Comparison of ENCODE assay signal across 21 cellular contexts in genomic region chr15:94186770-94187331, GRCh38. TPM values are rescaled to one million over a fixed set of nuclear protein-coding genes. Genes with fewer than 3 reads are reported as not detected.
DNase-seq lines count a peak whose midpoint lies in the region; ATAC-seq, FAIRE-seq and TF ChIP-seq lines count a peak whose summit lies in the region.
"Had no signal": no experiment of that assay in that cellular context is flagged by ENCODE, and none has a peak within 500 bp of the region (broad histone marks: within the 10 kb centered on the region; RNA-seq: fewer than 3 reads in every experiment).

No MANE protein-coding gene starts in this region.

- POLR2A ChIA-PET in H1 (lab: Charles Lee; ENCODE audit: partially characterized antibody) = no interaction called here

- no peak for FAIRE-seq in H1 (lab: Jason Lieb, UNC)
- FAIRE-seq: GM12892, HepG2 had no signal

- no peak overlapping the region for H3K18ac ChIP-seq in H1 (ENCODE audit: extremely low read depth, low read length)

- no peak overlapping the region for H3K9ac ChIP-seq in H1 (replicated peaks in 1 of 4; ENCODE audit: extremely low read depth in 1 of 4, low read depth in 3 of 4, low read length in 3 of 4)

- no peaks in the 10 kb centered on the region for H3K79me1 ChIP-seq in H1 (ENCODE audit: low read depth, low read length)

- no peak for TF ChIP-seq RAD21 in H1 (IDR thresholded peaks at IDR 0.05 in 1 of 2, conservative IDR thresholded peaks at IDR 0.05 in 1 of 2; ENCODE audit: low read depth in 2 of 2, low read length in 2 of 2)

- H2BK5ac ChIP-seq in H1 (ENCODE audit: low read depth, low read length) = no peak overlapping the region

- no peak overlapping the region for H3K4ac ChIP-seq in H1 (replicated peaks; ENCODE audit: insufficient read length, low read depth, low read length)

- no peak for TF ChIP-seq EP300 in H1 (IDR thresholded peaks at IDR 0.05; ENCODE audit: borderline replicate concordance in 1 of 2, low read depth in 2 of 2, low read length in 2 of 2)

- H3K27me3 ChIP-seq in H1 (replicated peaks in 1 of 4; ENCODE audit: control insufficient read depth in 3 of 4, extremely low read depth in 1 of 4, insufficient read depth in 3 of 4, low read length in 3 of 4) = no peaks in the 10 kb centered on the region

- H2AK5ac ChIP-seq in H1 (ENCODE audit: low read depth, low read length) = no peak overlapping the region

- H3K9me3 ChIP-seq in H1 (ENCODE audit: insufficient read depth in 2 of 2, low read depth in 1 of 2, low read length in 1 of 2) = no peaks in the 10 kb centered on the region
- H3K9me3 ChIP-seq: Caco-2 had no signal

- H4K8ac ChIP-seq in H1 (ENCODE audit: extremely low read depth, insufficient read depth, low read length) = no peak overlapping the region

- H3K27ac ChIP-seq in H1 (ENCODE audit: low read depth, low read length) = no peak overlapping the region

- no peak overlapping the region for H3K14ac ChIP-seq in H1 (ENCODE audit: insufficient read length)

- 84% methylated on average over 4 of the region's 4 CpGs; no CpG with 5 or more reads in 1 of the 2 experiments for WGBS in H1 (ENCODE audit: extremely low coverage in 1 of 2, insufficient coverage in 1 of 2, insufficient read length in 1 of 2, insufficient replicate concordance in 2 of 2, low coverage in 1 of 2, low lambda C conversion rate in 2 of 2, missing lambda C conversion rate in 1 of 2), 2 experiments

- no peaks in the 10 kb centered on the region for H4K20me1 ChIP-seq in H1 (replicated peaks in 1 of 2; ENCODE audit: control insufficient read depth in 1 of 2, insufficient read depth in 2 of 2, low read length in 2 of 2)

- no peaks in the 10 kb centered on the region for H3K36me3 ChIP-seq in H1 (ENCODE audit: control insufficient read depth in 2 of 4, insufficient read depth in 4 of 4, low read length in 3 of 4)

- no peak overlapping the region for H4K5ac ChIP-seq in H1 (ENCODE audit: insufficient read length, low read depth, low read length)

- H3K4me2 ChIP-seq in H1 (ENCODE audit: insufficient read depth in 1 of 2, low read depth in 2 of 2, low read length in 2 of 2) = no peak overlapping the region

- H3K23me2 ChIP-seq in H1 (ENCODE audit: low read depth, low read length) = no peaks in the 10 kb centered on the region

- intact Hi-C loops in cardiac septum (cut with DNase I) = no loop called here

- ATAC-seq in GM19463 (IDR thresholded peaks at IDR 0.05; ENCODE audit: unreplicated experiment) = peak; percentile 51
- ATAC-seq in HG02588 (IDR thresholded peaks at IDR 0.05; ENCODE audit: unreplicated experiment) = no peak
- ATAC-seq: HepG2, Right ventricle myocardium inferior had no signal

- TF ChIP-seq CTCF in H1 (IDR thresholded peaks at IDR 0.05; ENCODE audit: control extremely low read depth in 1 of 3, insufficient read depth in 1 of 3, low read depth in 1 of 3, low read length in 3 of 3) = no peak

- peak overlapping the region; percentile 96 for H2AFZ ChIP-seq in H1 (ENCODE audit: low read length)

- no peak for TF ChIP-seq POLR2A in H1 (IDR thresholded peaks at IDR 0.05; ENCODE audit: control extremely low read depth in 1 of 2, low read depth in 2 of 2, low read length in 2 of 2)

- no peak overlapping the region for H2BK120ac ChIP-seq in H1 (replicated peaks; ENCODE audit: low read depth, low read length)

- H2BK12ac ChIP-seq in H1 (ENCODE audit: low read depth, low read length) = no peak overlapping the region

- H4K91ac ChIP-seq in H1 (replicated peaks; ENCODE audit: insufficient read length, low read length) = no peak overlapping the region

- no peak overlapping the region for H3K4me3 ChIP-seq in H1 (ENCODE audit: extremely low read depth in 1 of 4, insufficient read depth in 2 of 4, low read depth in 3 of 4, low read length in 4 of 4)

- no peak overlapping the region for H2BK15ac ChIP-seq in H1 (ENCODE audit: low read length)

- peaks cover 0 to 4% (median 0%) of the 10 kb centered on the region in 4 experiments; a peak in 1 of 7 replicates for H3K4me1 ChIP-seq in H1 (replicated peaks in 1 of 4; ENCODE audit: control insufficient read depth in 3 of 4, insufficient read depth in 4 of 4, low read length in 3 of 4)
- H3K4me1 ChIP-seq: Caco-2 had no signal

- H3K79me2 ChIP-seq in H1 (ENCODE audit: control insufficient read depth in 1 of 2, insufficient read depth in 2 of 2, low read length in 2 of 2) = no peaks in the 10 kb centered on the region

- no peak overlapping the region for H3K56ac ChIP-seq in H1 (replicated peaks; ENCODE audit: insufficient read length, low read depth, low read length)

- H3K23ac ChIP-seq in H1 (ENCODE audit: insufficient read length) = no peak overlapping the region

- CTCF ChIA-PET in H1 (lab: Charles Lee; ENCODE audit: partially characterized antibody) = interaction anchor here (1.6 kb wide), 1 partner anchor 23 kb away, joined by 5 read pairs; no protein-coding TSS in a partner anchor

- DNase-seq in CD1c-positive myeloid dendritic cell (ENCODE audit: extremely low spot score) = peak; percentile 23
- peak; percentile 41 for DNase-seq in NCI-H146 (lab: John Stamatoyannopoulos, UW)
- DNase-seq in H1 (ENCODE audit: low read depth in 1 of 2, low spot score in 2 of 2) = no peak
- no peak for DNase-seq in NCI-H510A (lab: John Stamatoyannopoulos, UW)
- no peak for DNase-seq in cardiac septum (ENCODE audit: low spot score)
- DNase-seq: Caco-2; CD4-positive, alpha-beta T cell; DMS153; KBM-7; NCI-H1105 treated with DMSO at 0.1 percent for 48 hours; NCI-H1930; NCI-H226; NCI-H526 treated with DMSO at 0.1 percent for 48 hours; NK-92 treated with Interleukin-12 subunit alpha and Interleukin-12 subunit beta, amount 100 ng/mL, for 24 hours; SW 1271 had no signal

- no peak overlapping the region for H2BK20ac ChIP-seq in H1 (ENCODE audit: low read length)

TF ChIP-seq in H1, 55 proteins besides CTCF, POLR2A, EP300 and RAD21 (continues in another document):
- TF ChIP-seq TCF12 (IDR thresholded peaks at IDR 0.05; ENCODE audit: low read depth, low read length) = no peak
- no peak for TF ChIP-seq TBP (IDR thresholded peaks at IDR 0.05; ENCODE audit: low read depth, low read length)
- TF ChIP-seq KDM5A (IDR thresholded peaks at IDR 0.05; ENCODE audit: low read length) = no peak
- no peak for TF ChIP-seq CHD1 (IDR thresholded peaks at IDR 0.05; ENCODE audit: low read depth, low read length)
- no peak for TF ChIP-seq TAF1 (IDR thresholded peaks at IDR 0.05; ENCODE audit: low read depth, low read length)
- no peak for TF ChIP-seq NRF1 (IDR thresholded peaks at IDR 0.05; ENCODE audit: low read depth, low read length)
- TF ChIP-seq ASH2L (IDR thresholded peaks at IDR 0.05; ENCODE audit: low read length) = no peak
- TF ChIP-seq CTBP2 (IDR thresholded peaks at IDR 0.05; ENCODE audit: borderline replicate concordance, insufficient read depth, insufficient read length, low read length) = no peak
- TF ChIP-seq, protein P1, sequence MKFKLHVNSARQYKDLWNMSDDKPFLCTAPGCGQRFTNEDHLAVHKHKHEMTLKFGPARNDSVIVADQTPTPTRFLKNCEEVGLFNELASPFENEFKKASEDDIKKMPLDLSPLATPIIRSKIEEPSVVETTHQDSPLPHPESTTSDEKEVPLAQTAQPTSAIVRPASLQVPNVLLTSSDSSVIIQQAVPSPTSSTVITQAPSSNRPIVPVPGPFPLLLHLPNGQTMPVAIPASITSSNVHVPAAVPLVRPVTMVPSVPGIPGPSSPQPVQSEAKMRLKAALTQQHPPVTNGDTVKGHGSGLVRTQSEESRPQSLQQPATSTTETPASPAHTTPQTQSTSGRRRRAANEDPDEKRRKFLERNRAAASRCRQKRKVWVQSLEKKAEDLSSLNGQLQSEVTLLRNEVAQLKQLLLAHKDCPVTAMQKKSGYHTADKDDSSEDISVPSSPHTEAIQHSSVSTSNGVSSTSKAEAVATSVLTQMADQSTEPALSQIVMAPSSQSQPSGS (IDR thresholded peaks at IDR 0.05; ENCODE audit: low read length) = no peak
- no peak for TF ChIP-seq RNF2 (IDR thresholded peaks at IDR 0.05; ENCODE audit: borderline replicate concordance, low read depth, low read length, missing control alignments, poor library complexity, severe bottlenecking)
- TF ChIP-seq, protein P2, sequence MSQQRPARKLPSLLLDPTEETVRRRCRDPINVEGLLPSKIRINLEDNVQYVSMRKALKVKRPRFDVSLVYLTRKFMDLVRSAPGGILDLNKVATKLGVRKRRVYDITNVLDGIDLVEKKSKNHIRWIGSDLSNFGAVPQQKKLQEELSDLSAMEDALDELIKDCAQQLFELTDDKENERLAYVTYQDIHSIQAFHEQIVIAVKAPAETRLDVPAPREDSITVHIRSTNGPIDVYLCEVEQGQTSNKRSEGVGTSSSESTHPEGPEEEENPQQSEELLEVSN (IDR thresholded peaks at IDR 0.05) = no peak
- TF ChIP-seq GTF2F1 (IDR thresholded peaks at IDR 0.05; ENCODE audit: borderline replicate concordance, low read depth, low read length) = no peak
- TF ChIP-seq ZNF274 (IDR thresholded peaks at IDR 0.05; ENCODE audit: borderline replicate concordance, extremely low read depth, low read length) = no peak
- TF ChIP-seq GABPA (IDR thresholded peaks at IDR 0.05; ENCODE audit: borderline replicate concordance, insufficient read depth, low read length) = no peak
- TF ChIP-seq SUZ12 (IDR thresholded peaks at IDR 0.05; ENCODE audit: low read length) = no peak

RNA-seq across cellular contexts. Expression of gene MCTP2, which starts 44.5 kb away (rescaled TPM):
- total RNA-seq in H1 (2021; fragmentation: NEBNext Ultra II Directional; extraction: Animal tissue kit (Norgen Biotek cat#: 25700)) = 3.2 and 3.4 TPM in 2 replicates
- polyA plus RNA-seq in H1 (2011; rRNA removed) = 2.9 and 4.5 TPM in 2 replicates
- polyA plus RNA-seq in H1 (2011; cell fraction: cytosol; rRNA removed) = 3.7 TPM
- 8.4 TPM for polyA plus RNA-seq in H1 (2011; cell fraction: nucleus; rRNA removed)
- 1.7 to 3.0 TPM (median 2.4 TPM) in 4 replicates for polyA plus RNA-seq in H1 (2012, experiment 1 of 2)
- polyA plus RNA-seq in H1 (2012, experiment 2 of 2) = 0.20 TPM
- 2.3 TPM for polyA plus RNA-seq in H1 (2013, experiment 1 of 2)
- polyA plus RNA-seq in H1 (2013, experiment 2 of 2) = 2.4 TPM
- polyA minus RNA-seq in H1 (2011; rRNA and poly(A)+ RNA removed) = 12.6 and 16.0 TPM in 2 replicates
- polyA minus RNA-seq in H1 (2011; cell fraction: cytosol; rRNA and poly(A)+ RNA removed) = 3.4 TPM
- 13.5 TPM for polyA minus RNA-seq in H1 (2011; cell fraction: nucleus; rRNA and poly(A)+ RNA removed)
- total RNA-seq in cardiac septum = 1.5 TPM
- total RNA-seq: A172 had no signal

Comparison
In these comparisons a context has a peak if more than half of its experiments do, and no peak if none do; other contexts are left out.
1. DNase-seq: peak in CD1c-positive myeloid dendritic cell (single experiment) and NCI-H146 (single experiment); none in H1 (0 of 2), NCI-H510A (single experiment) and cardiac septum (single experiment).